ENCODE assay signal across 8 cellular contexts in genomic region chr22:44023404-44024287, GRCh38. TPM values are rescaled to one million over a fixed set of nuclear protein-coding genes. Genes with fewer than 3 reads are reported as not detected.
A peak's percentile ranks its signal among the peaks of the same experiment; 100 is the strongest.
DNase-seq lines count a peak whose midpoint lies in the region; TF ChIP-seq lines count a peak whose summit lies in the region.

No MANE protein-coding gene starts in this region.

- H3K9ac ChIP-seq in HUES6 (ENCODE audit: low read length): peak overlapping the region; percentile 80

- no peaks in the 10 kb centered on the region for H3K9me3 Mint-ChIP-seq in neural crest cell

- no peaks in the 10 kb centered on the region for H3K36me3 ChIP-seq in HUES6 (ENCODE audit: control insufficient read depth, insufficient read depth, low read length)

- H3K4me3 Mint-ChIP-seq in neural crest cell: peak overlapping the region; percentile 85

- H3K36me3 Mint-ChIP-seq in neural crest cell (ENCODE audit: low read depth): no peaks in the 10 kb centered on the region

- no peaks in the 10 kb centered on the region for H3K27me3 Mint-ChIP-seq in neural crest cell (ENCODE audit: low read depth)

- H3K27me3 ChIP-seq in HUES6 (ENCODE audit: control insufficient read depth, insufficient read depth, low read length): no peaks in the 10 kb centered on the region; the same call in 1 of the 2 replicates

- H3K9me3 ChIP-seq in HUES6 (ENCODE audit: control insufficient read depth, insufficient read depth, low read depth, low read length): no peaks in the 10 kb centered on the region

- DNase-seq in GM04504 (ENCODE audit: low read depth): peak; percentile 31
- DNase-seq in activated CD8-positive, alpha-beta memory T cell treated with anti-CD3 and anti-CD28 coated beads, Interleukin-2, amount 50 U/mL, for 4 hours: peak; percentile 25
- DNase-seq in fibroblast of pulmonary artery (ENCODE audit: low read depth): no peak
- peak; percentile 28 for DNase-seq in neural crest cell (ENCODE audit: low read depth, low spot score)
- no peak for DNase-seq in NCI-H187 (lab: John Stamatoyannopoulos, UW)
- no peak for DNase-seq in NCI-H2029 (lab: John Stamatoyannopoulos, UW)
- DNase-seq in HT-29 (ENCODE audit: low spot score): no peak

- peaks cover 32% of the 10 kb centered on the region for H3K4me1 Mint-ChIP-seq in neural crest cell

- H3K27ac Mint-ChIP-seq in neural crest cell (ENCODE audit: unreplicated experiment): peak overlapping the region; percentile 89

- peaks cover 28% of the 10 kb centered on the region for H3K4me1 ChIP-seq in HUES6 (ENCODE audit: control insufficient read depth, insufficient read depth, low read length)

- H3K27ac ChIP-seq in HUES6 (ENCODE audit: low read depth, low read length): no peak overlapping the region

- TF ChIP-seq CTCF in fibroblast of pulmonary artery (IDR thresholded peaks at IDR 0.05; ENCODE audit: low read length, missing control alignments) (no peak), neural crest cell (conservative IDR thresholded peaks at IDR 0.05) (no peak)

- peak overlapping the region; percentile 64 for H3K4me3 ChIP-seq in HUES6 (ENCODE audit: low read depth, low read length)
- H3K4me3 ChIP-seq in fibroblast of pulmonary artery (replicated peaks; ENCODE audit: low read depth, low read length): peak overlapping the region; percentile 63

RNA-seq across cellular contexts. Expression of gene PARVB, which starts 0.5 kb away (rescaled TPM):
- 19.6 and 21.8 TPM in 2 replicates for total RNA-seq in neural crest cell
- not detected in 2 replicates for total RNA-seq in HT-29 (2014; rRNA removed; shearing (Covaris generic))

Comparison
In these comparisons a context has a peak if more than half of its experiments do, and no peak if none do; other contexts are left out.
1. DNase-seq: peak in GM04504 (single experiment), activated CD8-positive, alpha-beta memory T cell treated with anti-CD3 and anti-CD28 coated beads, Interleukin-2, amount 50 U/mL, for 4 hours (single experiment) and neural crest cell (single experiment); none in fibroblast of pulmonary artery (single experiment), NCI-H187 (0 of 2), NCI-H2029 (single experiment) and HT-29 (single experiment).
2. RNA of gene PARVB, which starts 0.5 kb away (total RNA-seq): 19.6 to 21.8 TPM in neural crest cell; not detected in HT-29; every median in the first group is over 10 times any median in the second.